Comparison of ENCODE assay signal across 14 cellular contexts in genomic region chr18:79888016-79888415, GRCh38.
DNase-seq lines count a peak whose midpoint lies in the region; ATAC-seq and TF ChIP-seq lines count a peak whose summit lies in the region.
"Had no signal": no experiment of that assay in that cellular context is flagged by ENCODE, and none has a peak within 500 bp of the region (broad histone marks: within the 10 kb centered on the region; RNA-seq: fewer than 3 reads in every experiment).

No MANE protein-coding gene starts in this region.

- no peak overlapping the region for H2AFZ ChIP-seq in osteoblast (ENCODE audit: low read length)

- H3K79me2 ChIP-seq in osteoblast (ENCODE audit: insufficient read depth, low read length): no peaks in the 10 kb centered on the region

- H3K27ac ChIP-seq in osteoblast (ENCODE audit: low read depth, low read length) (no peak overlapping the region), upper lobe of right lung (no peak overlapping the region)
- H3K27ac ChIP-seq: BLaER1 had no signal

- H3K4me1 ChIP-seq in osteoblast (ENCODE audit: insufficient read depth, low read length) (no peaks in the 10 kb centered on the region), upper lobe of right lung (no peaks in the 10 kb centered on the region)
- H3K4me1 ChIP-seq: Caco-2, HAP-1 had no signal

- DNase-seq in activated effector memory CD4-positive, alpha-beta T cell treated with anti-CD3 and anti-CD28 coated beads, Interleukin-2, amount 50 U/mL, for 16 hours: peak; percentile 31
- no peak for DNase-seq in activated effector memory CD4-positive, alpha-beta T cell treated with Interleukin-2 at 50 U/mL for 16 hours
- peak; percentile 22 for DNase-seq in islet precursor cell
- peak; percentile 69 for DNase-seq in osteoblast (ENCODE audit: insufficient read length, low spot score, missing footprints)
- peak; percentile 58 for DNase-seq in upper lobe of right lung
- no peak for DNase-seq in NCI-H510A (lab: John Stamatoyannopoulos, UW)
- DNase-seq: 8988T, AML-193, Caco-2, DND-41, GDM1 had no signal

- H3K4me3 ChIP-seq in osteoblast (ENCODE audit: insufficient read depth, low read length) (no peak overlapping the region), upper lobe of right lung (no peak overlapping the region)
- H3K4me3 ChIP-seq: BLaER1, HAP-1 had no signal

- ATAC-seq in upper lobe of right lung (peak; percentile 30), HG03280 (IDR thresholded peaks at IDR 0.05; ENCODE audit: unreplicated experiment) (no peak)

- H3K9me3 ChIP-seq in osteoblast (ENCODE audit: low read depth, low read length) (peaks cover 9% of the 10 kb centered on the region), upper lobe of right lung (peaks cover 32% of the 10 kb centered on the region)
- H3K9me3 ChIP-seq: Caco-2 had no signal

- H3K27me3 ChIP-seq in osteoblast (ENCODE audit: insufficient read depth, low read length): no peaks in the 10 kb centered on the region
- no peaks in the 10 kb centered on the region for H3K27me3 ChIP-seq in upper lobe of right lung
- H3K27me3 ChIP-seq: BLaER1 had no signal

- H3K4me2 ChIP-seq in osteoblast (ENCODE audit: insufficient read depth, low read length): no peak overlapping the region
- H3K4me2 ChIP-seq: BLaER1 had no signal

- intact Hi-C loops in upper lobe of right lung (cut with DNase I): no loop called here

- H3K36me3 ChIP-seq in osteoblast (ENCODE audit: insufficient read depth, low read length): no peaks in the 10 kb centered on the region
- no peaks in the 10 kb centered on the region for H3K36me3 ChIP-seq in upper lobe of right lung
- H3K36me3 ChIP-seq: BLaER1, HAP-1 had no signal

- no peak for TF ChIP-seq CTCF in osteoblast (IDR thresholded peaks at IDR 0.05; ENCODE audit: extremely low read depth, low read depth, low read length)
- TF ChIP-seq CTCF in upper lobe of right lung (IDR thresholded peaks at IDR 0.05): no peak

- H4K20me1 ChIP-seq in osteoblast (ENCODE audit: insufficient read depth, low read length): no peaks in the 10 kb centered on the region
- H4K20me1 ChIP-seq: BLaER1 had no signal

Comparison
In these comparisons a context has a peak if more than half of its experiments do, and no peak if none do; other contexts are left out.
1. DNase-seq: peak in activated effector memory CD4-positive, alpha-beta T cell treated with anti-CD3 and anti-CD28 coated beads, Interleukin-2, amount 50 U/mL, for 16 hours (single experiment), islet precursor cell (single experiment), osteoblast (single experiment) and upper lobe of right lung (single experiment); none in activated effector memory CD4-positive, alpha-beta T cell treated with Interleukin-2 at 50 U/mL for 16 hours (single experiment) and NCI-H510A (single experiment).